In the genomic region with DNA sequence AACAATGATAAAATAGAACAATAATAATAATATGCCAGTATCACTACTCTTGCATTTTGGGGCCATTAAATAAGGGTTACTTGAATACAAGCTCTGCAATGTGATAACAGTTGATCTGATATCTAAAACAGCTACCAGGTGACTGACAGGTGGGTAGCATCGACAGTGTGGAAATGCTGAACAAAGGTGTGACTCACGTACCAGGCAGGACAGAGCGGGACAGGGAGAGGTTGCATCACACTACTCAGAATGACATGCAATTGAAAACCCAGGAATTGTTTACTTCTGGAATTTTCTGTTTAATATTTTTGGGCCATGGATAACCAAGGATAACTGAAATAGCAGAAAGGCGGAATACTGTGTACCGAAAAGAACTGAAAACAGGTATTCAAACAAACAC, we compare ENCODE assay signal across 23 cellular contexts. TPM values are rescaled to one million over a fixed set of nuclear protein-coding genes. Genes with fewer than 3 reads are reported as not detected.
A peak's percentile ranks its signal among the peaks of the same experiment; 100 is the strongest.
DNase-seq lines count a peak whose midpoint lies in the region; ATAC-seq, FAIRE-seq and TF ChIP-seq lines count a peak whose summit lies in the region.
"Had no signal": no experiment of that assay in that cellular context is flagged by ENCODE, and none has a peak within 500 bp of the region (broad histone marks: within the 10 kb centered on the region; RNA-seq: fewer than 3 reads in every experiment).

No MANE protein-coding gene starts in this region.

- H3K79me2 ChIP-seq in PC-9 (ENCODE audit: low read depth), result no peaks in the 10 kb centered on the region

- TF ChIP-seq POLR2A in GM12891 (IDR thresholded peaks at IDR 0.05; ENCODE audit: low read depth, low read length), result no peak

- H3K36me3 ChIP-seq in PC-9 (ENCODE audit: low read depth), result no peaks in the 10 kb centered on the region
- no peaks in the 10 kb centered on the region for H3K36me3 ChIP-seq in bronchial epithelial cell (ENCODE audit: control insufficient read depth, insufficient read depth, low read length)
- H3K36me3 ChIP-seq in pancreas, result no peaks in the 10 kb centered on the region
- H3K36me3 ChIP-seq: HAP-1 had no signal

- no peak for DNase-seq in GM12891 (ENCODE audit: insufficient read length, low spot score)
- DNase-seq in PC-9, result peak in 1 of 2 experiments; percentile 74
- DNase-seq in bronchial epithelial cell (ENCODE audit: low read depth), result peak; percentile 49
- no peak for DNase-seq in pancreas
- no peak for DNase-seq in dorsolateral prefrontal cortex
- no peak for DNase-seq in NCI-H82 (lab: John Stamatoyannopoulos, UW)
- DNase-seq: CD4-positive, CD25-positive, alpha-beta regulatory T cell; DND-41; KBM-7; NCI-H1092; NCI-H1436; NCI-H1930; NCI-H345; NCI-H524; NCI-H774; SHP77; T-helper 17 cell had no signal

- H3F3A ChIP-seq in PC-9 (ENCODE audit: insufficient read depth, low read depth), result no peaks in the 10 kb centered on the region

- 49 to 63% methylated on average over 5 of the region's 5 CpGs for WGBS in pancreas, 2 donors

- H3K27me3 ChIP-seq in PC-9 (ENCODE audit: insufficient read depth, low read depth) (no peaks in the 10 kb centered on the region), bronchial epithelial cell (ENCODE audit: control insufficient read depth, insufficient read depth, low read length) (no peaks in the 10 kb centered on the region), pancreas (no peaks in the 10 kb centered on the region), dorsolateral prefrontal cortex (no peaks in the 10 kb centered on the region)

- TF ChIP-seq CTCF in PC-9 (conservative IDR thresholded peaks at IDR 0.05), result no peak
- TF ChIP-seq CTCF in bronchial epithelial cell (IDR thresholded peaks at IDR 0.05; ENCODE audit: insufficient read depth, low read length, severe bottlenecking), result no peak
- no peak for TF ChIP-seq CTCF in pancreas (IDR thresholded peaks at IDR 0.05)
- TF ChIP-seq CTCF in dorsolateral prefrontal cortex (IDR thresholded peaks at IDR 0.05 in 54 of 56, conservative IDR thresholded peaks at IDR 0.05 in 2 of 56; ENCODE audit: low read depth in 1 of 56, partially characterized antibody in 56 of 56), result no peak

- CTCF ChIA-PET in PC-9 (lab: Charles Lee), result no interaction called here

- H2AFZ ChIP-seq in PC-9, result no peak overlapping the region
- H2AFZ ChIP-seq: GM23338 had no signal

- intact Hi-C loops in PC-9 (cut with micrococcal nuclease; ENCODE audit: unreplicated experiment), result no loop called here
- intact Hi-C loops in pancreas (cut with DNase I), result no loop called here
- intact Hi-C loops in dorsolateral prefrontal cortex (cut with DNase I), result no loop called here

- H4K20me1 ChIP-seq in PC-9 (ENCODE audit: insufficient read depth), result no peaks in the 10 kb centered on the region

- H3K4me3 ChIP-seq in PC-9, result no peak overlapping the region
- no peak overlapping the region for H3K4me3 ChIP-seq in bronchial epithelial cell (ENCODE audit: low read depth, low read length)
- H3K4me3 ChIP-seq in pancreas, result no peak overlapping the region
- no peak overlapping the region for H3K4me3 ChIP-seq in dorsolateral prefrontal cortex
- H3K4me3 ChIP-seq: GM12878, GM23338, HAP-1 had no signal

- H3K9me3 ChIP-seq in PC-9 (ENCODE audit: insufficient read depth, low read depth), result no peaks in the 10 kb centered on the region; the same call in 1 of the 2 replicates
- H3K9me3 ChIP-seq in pancreas, result no peaks in the 10 kb centered on the region
- H3K9me3 ChIP-seq: HAP-1 had no signal

- BruUV-seq in PC-9 (replicated peaks; lab: Mats Ljungman, UMichigan), result no TSS peak

- H3K4me2 ChIP-seq in PC-9, result peak overlapping the region; percentile 10; the same call in 1 of the 2 replicates
- H3K4me2 ChIP-seq: GM23338 had no signal

- H3K27ac ChIP-seq in PC-9 (peak overlapping the region; percentile 43), pancreas (peak overlapping the region in 1 of 4 donors; percentile 15), dorsolateral prefrontal cortex (no peak overlapping the region)

- peak in 3 of 4 donors; percentile 28 to 70 (median 40) for ATAC-seq in pancreas
- ATAC-seq in GM21619 (IDR thresholded peaks at IDR 0.05; ENCODE audit: unreplicated experiment), result no peak
- ATAC-seq: GM23338, T-helper 17 cell had no signal

- peaks cover 15% of the 10 kb centered on the region for H3K4me1 ChIP-seq in PC-9 (replicated peaks; ENCODE audit: insufficient read depth)
- H3K4me1 ChIP-seq in pancreas, result peaks cover 0 to 4% (median 0%) of the 10 kb centered on the region in 3 donors
- H3K4me1 ChIP-seq: HAP-1 had no signal

- peak; percentile 23 for FAIRE-seq in GM12891 (lab: Jason Lieb, UNC)
- no peak for FAIRE-seq in bronchial epithelial cell (lab: Jason Lieb, UNC)
- no peak for FAIRE-seq in pancreas (lab: Jason Lieb, UNC)
- FAIRE-seq: GM12878 had no signal

- no peaks in the 10 kb centered on the region for H3K9me2 ChIP-seq in PC-9 (ENCODE audit: insufficient read depth)

- POLR2A ChIA-PET in PC-9 (lab: Charles Lee; ENCODE audit: unreplicated experiment), result no interaction called here

TF ChIP-seq in GM12891, 5 proteins besides CTCF, POLR2A, EP300 and RAD21:
- TF ChIP-seq PAX5 (IDR thresholded peaks at IDR 0.05; ENCODE audit: insufficient read depth, low read length, severe bottlenecking) (no peak), SPI1 (IDR thresholded peaks at IDR 0.05; ENCODE audit: low read depth, low read length) (no peak), TAF1 (IDR thresholded peaks at IDR 0.05; ENCODE audit: low read depth, low read length) (no peak), POLR2AphosphoS5 (IDR thresholded peaks at IDR 0.05; ENCODE audit: low read depth, low read length) (no peak), POU2F2 (IDR thresholded peaks at IDR 0.05; ENCODE audit: low read depth, low read length) (no peak)

RNA-seq across cellular contexts. Expression of a gene that starts 15.8 kb away (rescaled TPM):
- 1.2 TPM for polyA plus RNA-seq in GM12891 (2012; ENCODE audit: low read depth, missing spikeins)
- total RNA-seq in PC-9 (2021) (6.8 TPM in 2 replicates), bronchial epithelial cell (2.6 and 3.2 TPM in 2 replicates), pancreas (1 to 10 TPM; 3.6 to 7.3 (median 4.9) TPM), dorsolateral prefrontal cortex (10 to 100 TPM in 26 of 120 experiments, 1 to 10 TPM in 94; 2.2 to 13.2 (median 8.1) TPM)
- polyA plus RNA-seq in pancreas, result 1 to 10 TPM; 2.9 to 6.1 TPM

RNA-seq across cellular contexts. Expression of a gene that starts 21.3 kb away (rescaled TPM):
- 0.41 TPM for polyA plus RNA-seq in GM12891 (2012; ENCODE audit: low read depth, missing spikeins)
- 2.4 and 3.1 TPM in 2 replicates for total RNA-seq in PC-9 (2021)
- total RNA-seq in bronchial epithelial cell, result under 0.01 and 0.26 TPM in 2 replicates
- 10 to 100 TPM in 1 of 6 donors, 1 to 10 TPM in 5; 2.6 to 17.2 (median 5.3) TPM for total RNA-seq in pancreas
- 1 to 10 TPM; 5.8 to 7.8 TPM for polyA plus RNA-seq in pancreas
- 1 to 10 TPM in 1 of 120 experiments, under 1 TPM in 67, not detected in 52; 0.16 to 1.2 (median 0.44) TPM for total RNA-seq in dorsolateral prefrontal cortex
- total RNA-seq: A673; CD4-positive, CD25-positive, alpha-beta regulatory T cell; T-helper 17 cell had no signal
- polyA plus RNA-seq: BJ; CD4-positive, CD25-positive, alpha-beta regulatory T cell had no signal

RNA-seq across cellular contexts. Expression of a gene that starts 42.9 kb away (rescaled TPM):
- 5.0 TPM for polyA plus RNA-seq in GM12891 (2012; ENCODE audit: low read depth, missing spikeins)
- total RNA-seq in PC-9 (2021) (6.9 and 7.9 TPM in 2 replicates), bronchial epithelial cell (7.9 and 8.1 TPM in 2 replicates), pancreas (1 to 10 TPM; 2.6 to 6.1 (median 4.0) TPM), dorsolateral prefrontal cortex (10 to 100 TPM in 119 of 120 experiments, 1 to 10 TPM in 1; 9.3 to 23.1 (median 15.7) TPM)
- polyA plus RNA-seq in pancreas, result 10 to 100 TPM in 1 of 2 donors, 1 to 10 TPM in 1; 8.2 to 14.5 TPM
